In the genomic region with DNA sequence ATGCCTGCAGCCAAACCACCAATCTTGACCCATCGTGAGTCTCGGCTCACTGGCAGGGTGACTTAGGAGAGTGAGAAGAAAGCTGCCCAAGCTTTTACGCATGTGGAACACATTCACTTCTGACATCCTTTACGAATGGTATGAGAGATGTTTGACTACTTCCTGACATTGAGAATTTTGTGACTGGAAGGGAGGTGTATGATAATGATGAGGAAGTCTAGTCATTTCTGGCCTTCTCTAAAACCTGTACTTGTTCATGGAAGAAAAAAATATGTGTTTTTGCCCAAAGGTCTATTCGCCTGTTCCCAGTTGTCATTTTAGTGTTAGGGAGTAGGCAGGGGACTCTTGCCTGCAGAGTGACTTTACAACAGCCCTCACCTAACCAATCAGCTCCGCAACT, we compare ENCODE assay signal across 14 cellular contexts.
DNase-seq lines count a peak whose midpoint lies in the region; ATAC-seq, FAIRE-seq and TF ChIP-seq lines count a peak whose summit lies in the region.
"Had no signal": no experiment of that assay in that cellular context is flagged by ENCODE, and none has a peak within 500 bp of the region (broad histone marks: within the 10 kb centered on the region; RNA-seq: fewer than 3 reads in every experiment).

No MANE protein-coding gene starts in this region.

- CTCF ChIA-PET in OCI-LY7 (lab: Charles Lee; ENCODE audit: unreplicated experiment): no interaction called here

- FAIRE-seq in GM12892 (lab: Jason Lieb, UNC): peak; percentile 94

- TF ChIP-seq POLR2A in GM12892 (IDR thresholded peaks at IDR 0.05; ENCODE audit: low read depth, low read length): peak; percentile 59; the same call in 1 of the 2 replicates

- H3K4me2 ChIP-seq in OCI-LY7 (ENCODE audit: low read length): no peak overlapping the region
- H3K4me2 ChIP-seq: KMS-11 had no signal

- no TSS peak for BruUV-seq in OCI-LY7 (replicated peaks; lab: Mats Ljungman, UMichigan)

- POLR2A ChIA-PET in OCI-LY7 (lab: Charles Lee): interaction anchor here (0.8 to 2.7 kb wide), 5 partner anchors 8 to 96 kb away, joined by 3 to 16 read pairs (median 4); no protein-coding TSS in a partner anchor

- no peaks in the 10 kb centered on the region for H3K36me3 ChIP-seq in OCI-LY7 (ENCODE audit: insufficient read depth, low read length)
- H3K36me3 ChIP-seq: neutrophil had no signal

- H3K4me1 ChIP-seq in OCI-LY7 (ENCODE audit: insufficient read depth, low read length, poor library complexity, severe bottlenecking): peaks cover 12% of the 10 kb centered on the region

- no peak for TF ChIP-seq CTCF in OCI-LY7 (conservative IDR thresholded peaks at IDR 0.05; ENCODE audit: low read length)

- H3K4me3 ChIP-seq in OCI-LY7 (ENCODE audit: low read depth, low read length, poor library complexity, severe bottlenecking): no peak overlapping the region

- H3K27ac ChIP-seq in OCI-LY7 (ENCODE audit: low read depth, low read length, poor library complexity, severe bottlenecking): no peak overlapping the region
- H3K27ac ChIP-seq: KMS-11, neutrophil had no signal

- no peaks in the 10 kb centered on the region for H3K79me2 ChIP-seq in OCI-LY7 (ENCODE audit: insufficient read depth, low read depth, low read length)

- DNase-seq in GM12892 (ENCODE audit: insufficient read length) (no peak), OCI-LY7 (ENCODE audit: low spot score) (no peak), hypothalamus (lab: John Stamatoyannopoulos, UW) (no peak), 8988T (no peak), OCI-M1 (lab: John Stamatoyannopoulos, UW) (no peak)
- DNase-seq in central memory CD4-positive, alpha-beta T cell: no peak
- DNase-seq: activated naive CD8-positive, alpha-beta T cell treated with anti-CD3 and anti-CD28 coated beads, Interleukin-2, amount 10 ng/mL, durations not matched to agents 7 days and 5 days; CD8-positive, alpha-beta memory T cell; endodermal cell; stimulated activated CD4-positive, alpha-beta T cell treated with anti-CD3 and anti-CD28 coated beads, Interleukin-4, amount 100 ng/mL, for 1 hour had no signal

- intact Hi-C loops in OCI-LY7 (cut with micrococcal nuclease; ENCODE audit: unreplicated experiment): no loop called here

- peak overlapping the region; percentile 49; the same call in 1 of the 2 replicates for H2AFZ ChIP-seq in OCI-LY7 (ENCODE audit: low read length)

- H3K9me2 ChIP-seq in OCI-LY7 (ENCODE audit: insufficient read depth, low read length): no peaks in the 10 kb centered on the region

- ATAC-seq in GM19328 (IDR thresholded peaks at IDR 0.05; ENCODE audit: unreplicated experiment): peak; percentile 76
- ATAC-seq in HG02884 (IDR thresholded peaks at IDR 0.05; ENCODE audit: unreplicated experiment): peak; percentile 92

- H3K9me3 ChIP-seq in OCI-LY7 (ENCODE audit: low read length): no peaks in the 10 kb centered on the region; the same call in 1 of the 2 replicates
- H3K9me3 ChIP-seq: neutrophil had no signal

- H4K20me1 ChIP-seq in OCI-LY7 (ENCODE audit: insufficient read depth, low read length): no peaks in the 10 kb centered on the region
